ENCODE assay signal across 26 cellular contexts in genomic region chr14:80074905-80075304, GRCh38.
"Had no signal": no experiment of that assay in that cellular context is flagged by ENCODE, and none has a peak within 500 bp of the region (broad histone marks: within the 10 kb centered on the region; RNA-seq: fewer than 3 reads in every experiment).

No MANE protein-coding gene starts in this region.

- H3K4me1 ChIP-seq: colonic mucosa, gastrocnemius medialis, heart right ventricle, left lung, lower lobe of right lung had no signal

- H3K36me3 ChIP-seq: colonic mucosa, esophagus squamous epithelium, gastrocnemius medialis, heart right ventricle, left lung, lower lobe of right lung had no signal

- H3K9me3 ChIP-seq: colonic mucosa had no signal

- ATAC-seq: effector memory CD8-positive, alpha-beta T cell; esophagus mucosa; gastrocnemius medialis; heart right ventricle; left cardiac atrium; left lung; left ventricle myocardium superior; lower lobe of right lung; mucosa of descending colon had no signal

- H3K4me3 ChIP-seq: colonic mucosa, esophagus squamous epithelium, gastrocnemius medialis, heart right ventricle, left lung, lower lobe of right lung, mucosa of descending colon had no signal

- H3K27ac ChIP-seq: colonic mucosa, epithelial cell of prostate, esophagus squamous epithelium, gastrocnemius medialis, heart right ventricle, left lung, lower lobe of right lung had no signal

- DNase-seq: colonic mucosa; cortex of kidney; effector CD8-positive, alpha-beta T cell; effector memory CD8-positive, alpha-beta T cell; endodermal cell; erythroblast; esophagus squamous epithelium; foreskin fibroblast; foreskin melanocyte; gastrocnemius medialis; glutamatergic neuron; head of caudate nucleus; heart right ventricle; hippocampal formation; left cardiac atrium; left lung; left ventricle myocardium superior; lower lobe of right lung; mesenchymal stem cell; mucosa of descending colon; naive B cell had no signal

- H3K27me3 ChIP-seq: colonic mucosa, esophagus squamous epithelium, gastrocnemius medialis, heart right ventricle, left lung had no signal

- FAIRE-seq: endometrium, islet of Langerhans, keratinocyte had no signal
